Comparison of ENCODE assay signal across 1 cellular context in the genomic region with DNA sequence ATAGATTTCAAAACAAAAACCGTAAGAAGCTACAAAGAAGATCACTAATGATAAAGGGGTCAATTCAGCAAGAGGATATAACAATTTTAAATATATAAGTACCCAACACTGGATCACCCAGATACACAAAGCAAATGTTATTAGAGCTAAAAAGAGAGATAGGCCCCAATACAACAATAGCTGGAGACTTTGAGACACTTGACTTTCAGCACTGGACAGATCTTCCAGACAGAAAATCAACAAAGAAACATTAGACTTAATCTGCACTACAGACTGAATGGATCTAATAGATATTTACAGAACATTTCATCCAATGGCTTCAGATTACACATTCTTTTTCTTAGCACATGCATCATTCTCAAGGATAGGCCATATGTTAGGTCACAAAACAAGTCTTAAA.
TF ChIP-seq lines count a peak whose summit lies in the region.

No MANE protein-coding gene starts in this region.

TF ChIP-seq in HEK293, 187 proteins besides CTCF, POLR2A, EP300 and RAD21 (continued from another document):
- TF ChIP-seq, protein P1, sequence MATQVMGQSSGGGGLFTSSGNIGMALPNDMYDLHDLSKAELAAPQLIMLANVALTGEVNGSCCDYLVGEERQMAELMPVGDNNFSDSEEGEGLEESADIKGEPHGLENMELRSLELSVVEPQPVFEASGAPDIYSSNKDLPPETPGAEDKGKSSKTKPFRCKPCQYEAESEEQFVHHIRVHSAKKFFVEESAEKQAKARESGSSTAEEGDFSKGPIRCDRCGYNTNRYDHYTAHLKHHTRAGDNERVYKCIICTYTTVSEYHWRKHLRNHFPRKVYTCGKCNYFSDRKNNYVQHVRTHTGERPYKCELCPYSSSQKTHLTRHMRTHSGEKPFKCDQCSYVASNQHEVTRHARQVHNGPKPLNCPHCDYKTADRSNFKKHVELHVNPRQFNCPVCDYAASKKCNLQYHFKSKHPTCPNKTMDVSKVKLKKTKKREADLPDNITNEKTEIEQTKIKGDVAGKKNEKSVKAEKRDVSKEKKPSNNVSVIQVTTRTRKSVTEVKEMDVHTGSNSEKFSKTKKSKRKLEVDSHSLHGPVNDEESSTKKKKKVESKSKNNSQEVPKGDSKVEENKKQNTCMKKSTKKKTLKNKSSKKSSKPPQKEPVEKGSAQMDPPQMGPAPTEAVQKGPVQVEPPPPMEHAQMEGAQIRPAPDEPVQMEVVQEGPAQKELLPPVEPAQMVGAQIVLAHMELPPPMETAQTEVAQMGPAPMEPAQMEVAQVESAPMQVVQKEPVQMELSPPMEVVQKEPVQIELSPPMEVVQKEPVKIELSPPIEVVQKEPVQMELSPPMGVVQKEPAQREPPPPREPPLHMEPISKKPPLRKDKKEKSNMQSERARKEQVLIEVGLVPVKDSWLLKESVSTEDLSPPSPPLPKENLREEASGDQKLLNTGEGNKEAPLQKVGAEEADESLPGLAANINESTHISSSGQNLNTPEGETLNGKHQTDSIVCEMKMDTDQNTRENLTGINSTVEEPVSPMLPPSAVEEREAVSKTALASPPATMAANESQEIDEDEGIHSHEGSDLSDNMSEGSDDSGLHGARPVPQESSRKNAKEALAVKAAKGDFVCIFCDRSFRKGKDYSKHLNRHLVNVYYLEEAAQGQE (tag by site-specific recombination; IDR thresholded peaks at IDR 0.05): peak; percentile 23; the same call in 1 of the 2 replicates
- TF ChIP-seq ZNF473 (tag by site-specific recombination; IDR thresholded peaks at IDR 0.05): no peak
- TF ChIP-seq EGR2 (tag by site-specific recombination; IDR thresholded peaks at IDR 0.05; ENCODE audit: low read depth): no peak
- no peak for TF ChIP-seq MZF1 (tag by site-specific recombination; IDR thresholded peaks at IDR 0.05; ENCODE audit: borderline replicate concordance)
TF ChIP-seq in HEK293: peak in this region for 1.
